1 cellular context compared by ENCODE assay signal in the genomic region with DNA sequence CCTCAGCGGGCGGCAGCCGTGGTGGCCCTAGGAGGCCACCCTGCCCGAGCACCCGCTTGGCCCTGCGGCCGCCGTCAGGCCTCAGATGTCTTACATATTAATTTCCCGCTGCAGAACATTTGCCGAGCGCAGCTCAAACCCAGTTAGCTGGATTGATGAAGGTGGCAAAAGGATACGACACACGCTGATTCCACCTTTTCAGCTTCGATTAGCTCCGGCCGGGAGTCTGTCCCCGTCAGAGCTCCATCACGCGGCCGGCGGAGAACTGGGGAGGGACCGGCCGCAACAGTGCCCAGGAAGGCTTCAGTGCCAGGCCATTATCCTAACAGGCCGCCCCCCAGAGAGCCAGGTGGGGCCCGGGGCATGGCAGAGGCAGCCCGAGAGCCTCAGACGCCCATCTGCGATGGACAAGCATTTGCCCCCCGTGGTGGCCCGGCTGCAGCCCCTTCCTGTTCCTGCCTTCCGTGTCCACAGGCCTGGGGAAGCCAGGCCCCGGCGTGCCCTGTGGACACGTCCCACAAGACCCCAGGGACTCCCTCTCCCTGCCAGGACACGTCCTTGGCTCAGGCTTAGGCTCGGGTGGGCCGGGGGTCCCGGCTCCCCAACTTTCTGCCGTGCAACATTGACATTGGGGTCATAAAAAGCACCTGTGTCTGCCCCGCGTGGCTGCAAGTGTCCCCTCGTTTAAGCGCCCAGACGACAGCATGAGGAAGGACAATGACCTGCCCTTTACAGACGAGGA.
TF ChIP-seq lines count a peak whose summit lies in the region.

No MANE protein-coding gene starts in this region.

TF ChIP-seq in IMR-90, 13 proteins besides CTCF, POLR2A, EP300 and RAD21 (continued from another document):
- no peak for TF ChIP-seq CHD1 (IDR thresholded peaks at IDR 0.05; ENCODE audit: low read depth, low read length)
- no peak for TF ChIP-seq MAZ (IDR thresholded peaks at IDR 0.05; ENCODE audit: borderline replicate concordance, low read depth, low read length)
- no peak for TF ChIP-seq MAFK (IDR thresholded peaks at IDR 0.05; ENCODE audit: low read depth, low read length)
- no peak for TF ChIP-seq RFX5 (IDR thresholded peaks at IDR 0.05; ENCODE audit: low read depth, low read length)
- TF ChIP-seq SMC3 (IDR thresholded peaks at IDR 0.05; ENCODE audit: low read depth, low read length), result no peak
- TF ChIP-seq ELK1 (IDR thresholded peaks at IDR 0.05; ENCODE audit: borderline replicate concordance, low read depth, low read length), result no peak
- TF ChIP-seq CEBPB (IDR thresholded peaks at IDR 0.05; ENCODE audit: low read depth, low read length), result no peak
TF ChIP-seq in IMR-90: peak in this region for 0.
